Comparison of ENCODE assay signal across 11 cellular contexts in genomic region chr20:6678101-6678500, GRCh38.
"Had no signal": no experiment of that assay in that cellular context is flagged by ENCODE, and none has a peak within 500 bp of the region (broad histone marks: within the 10 kb centered on the region; RNA-seq: fewer than 3 reads in every experiment).

No MANE protein-coding gene starts in this region.

- H3K4me1 ChIP-seq: HAP-1 had no signal

- ATAC-seq: GM23338, HCT116 had no signal

- H3K36me3 ChIP-seq: HAP-1 had no signal

- H2AFZ ChIP-seq: GM23248, GM23338 had no signal

- DNase-seq: GM23248, GOT3, H7, H9, HCEC 1CT, HFFc6 had no signal

- H3K4me3 ChIP-seq: GM23248, GM23338, HAP-1 had no signal

- H3K4me2 ChIP-seq: GM23338 had no signal

- H3K9ac ChIP-seq: GM23248 had no signal

- H3K9me3 ChIP-seq: HAP-1 had no signal

- H3K27ac ChIP-seq: GM23248 had no signal

- FAIRE-seq: H1, H54 had no signal
